ENCODE assay signal across 15 cellular contexts in genomic region chr17:44212507-44213402, GRCh38. TPM values are rescaled to one million over a fixed set of nuclear protein-coding genes. Genes with fewer than 3 reads are reported as not detected.
DNase-seq lines count a peak whose midpoint lies in the region; ATAC-seq and TF ChIP-seq lines count a peak whose summit lies in the region.
"Had no signal": no experiment of that assay in that cellular context is flagged by ENCODE, and none has a peak within 500 bp of the region (broad histone marks: within the 10 kb centered on the region; RNA-seq: fewer than 3 reads in every experiment).

No MANE protein-coding gene starts in this region.

- TF ChIP-seq CTCF in activated CD8-positive, alpha-beta T cell treated with anti-CD3 and anti-CD28 coated beads for 36 hours (IDR thresholded peaks at IDR 0.05), result no peak
- TF ChIP-seq CTCF in MM.1S (IDR thresholded peaks at IDR 0.05; ENCODE audit: low read length), result no peak

- no peak for DNase-seq in activated T-cell treated with anti-CD3 and anti-CD28 coated beads, Interleukin-2, amount 50 U/mL, for 24 hours
- no peak for DNase-seq in activated T-cell treated with anti-CD3 and anti-CD28 coated beads, Interleukin-2, amount 50 U/mL, for 48 hours
- no peak for DNase-seq in activated CD8-positive, alpha-beta T cell treated with anti-CD3 and anti-CD28 coated beads for 36 hours
- DNase-seq in neuronal stem cell (ENCODE audit: low spot score) (no peak), MM.1S (no peak), anterior cingulate cortex (lab: John Stamatoyannopoulos, UW) (no peak)
- DNase-seq: activated CD4-positive, CD25-positive, alpha-beta regulatory T cell treated with anti-CD3 and anti-CD28 coated beads, Interleukin-2, amount 50 U/mL, for 72 hours; NCI-H1436; NCI-H526 treated with DMSO at 0.1 percent for 48 hours; SIG-M5; stimulated activated CD4-positive, alpha-beta T cell treated with anti-CD3 and anti-CD28 coated beads, Interleukin-1b, Interleukin-23, amount 100 ng/mL, for 48 hours had no signal

- H2BK120ac ChIP-seq in neuronal stem cell (ENCODE audit: low read depth, low read length), result no peak overlapping the region

- peaks cover 41% of the 10 kb centered on the region for H3K79me2 ChIP-seq in MM.1S (ENCODE audit: low read length)

- no peak overlapping the region for H4K91ac ChIP-seq in neuronal stem cell (ENCODE audit: low read depth, low read length, poor library complexity)

- H3K36me3 Mint-ChIP-seq in activated T-cell treated with anti-CD3 and anti-CD28 coated beads, Interleukin-2, amount 50 U/mL, for 24 hours (ENCODE audit: low read depth), result peaks cover 92% of the 10 kb centered on the region
- H3K36me3 Mint-ChIP-seq in activated CD8-positive, alpha-beta T cell treated with anti-CD3 and anti-CD28 coated beads for 36 hours (ENCODE audit: low read depth), result peaks cover 79% of the 10 kb centered on the region

- H2BK5ac ChIP-seq in neuronal stem cell (ENCODE audit: low read length), result no peak overlapping the region

- peaks cover 11% of the 10 kb centered on the region for H3K79me1 ChIP-seq in neuronal stem cell (ENCODE audit: low read depth, low read length)

- CTCF ChIA-PET in activated CD8-positive, alpha-beta T cell treated with anti-CD3 and anti-CD28 coated beads for 36 hours (lab: Charles Lee), result interaction anchor here (1.0 to 3.8 kb wide), 2 partner anchors 8 to 11 kb away, joined by 3 to 38 read pairs; no protein-coding TSS in a partner anchor

- no peaks in the 10 kb centered on the region for H3K9me2 ChIP-seq in MM.1S (replicated peaks; ENCODE audit: insufficient read depth, low read length)

- peaks cover 82% of the 10 kb centered on the region for H3K4me1 Mint-ChIP-seq in activated T-cell treated with anti-CD3 and anti-CD28 coated beads, Interleukin-2, amount 50 U/mL, for 24 hours (ENCODE audit: low read depth)
- H3K4me1 Mint-ChIP-seq in activated CD8-positive, alpha-beta T cell treated with anti-CD3 and anti-CD28 coated beads for 36 hours (ENCODE audit: low read depth), result peaks cover 74% of the 10 kb centered on the region

- H3K9me3 Mint-ChIP-seq in activated T-cell treated with anti-CD3 and anti-CD28 coated beads, Interleukin-2, amount 50 U/mL, for 24 hours, result no peaks in the 10 kb centered on the region
- H3K9me3 Mint-ChIP-seq in activated CD8-positive, alpha-beta T cell treated with anti-CD3 and anti-CD28 coated beads for 36 hours, result no peaks in the 10 kb centered on the region

- H3F3A ChIP-seq in MM.1S (ENCODE audit: insufficient read depth, low read length), result peaks cover 20% of the 10 kb centered on the region; the same call in 1 of the 2 replicates

- peak overlapping the region; percentile 96 for H3K27ac Mint-ChIP-seq in activated T-cell treated with anti-CD3 and anti-CD28 coated beads, Interleukin-2, amount 50 U/mL, for 24 hours
- H3K27ac Mint-ChIP-seq in activated CD8-positive, alpha-beta T cell treated with anti-CD3 and anti-CD28 coated beads for 36 hours, result peak overlapping the region; percentile 98

- H2AK5ac ChIP-seq in neuronal stem cell (ENCODE audit: low read depth, low read length), result no peak overlapping the region

- no peak overlapping the region for H3K4ac ChIP-seq in neuronal stem cell (ENCODE audit: low read length)

- H3K27me3 ChIP-seq in neuronal stem cell (ENCODE audit: control insufficient read depth in 3 of 3, insufficient read depth in 3 of 3, low read depth in 1 of 3, low read length in 3 of 3) (no peaks in the 10 kb centered on the region), MM.1S (replicated peaks; ENCODE audit: insufficient read depth, low read length) (no peaks in the 10 kb centered on the region)

- H3K4me3 ChIP-seq in neuronal stem cell (ENCODE audit: low read length in 2 of 2), result no peak overlapping the region
- H3K4me3 ChIP-seq in MM.1S (ENCODE audit: low read length), result no peak overlapping the region
- H3K4me3 ChIP-seq: coronary artery, prostate gland had no signal

- no peak overlapping the region for H4K8ac ChIP-seq in neuronal stem cell (ENCODE audit: low read depth, low read length)

- H2BK15ac ChIP-seq in neuronal stem cell (ENCODE audit: low read length), result no peak overlapping the region

- ATAC-seq in activated CD8-positive, alpha-beta T cell treated with anti-CD3 and anti-CD28 coated beads for 36 hours, result no peak

- WGBS in neuronal stem cell (ENCODE audit: extremely low coverage in 2 of 2, insufficient read length in 2 of 2, insufficient replicate concordance in 1 of 2), 2 donors, result no CpG with 5 or more reads among the region's 31 CpGs

- peak overlapping the region; percentile 61 for H3K23ac ChIP-seq in neuronal stem cell (ENCODE audit: low read depth, low read length, poor library complexity)

- H2AFZ ChIP-seq in neuronal stem cell (ENCODE audit: low read length) (no peak overlapping the region), MM.1S (ENCODE audit: low read length) (no peak overlapping the region)

- intact Hi-C loops in activated CD8-positive, alpha-beta T cell treated with anti-CD3 and anti-CD28 coated beads for 36 hours (cut with micrococcal nuclease), result no loop called here

- H3K4me1 ChIP-seq in neuronal stem cell (ENCODE audit: control insufficient read depth in 2 of 2, insufficient read depth in 1 of 2, low read depth in 1 of 2, low read length in 2 of 2), result peaks cover 4 to 5% of the 10 kb centered on the region in 2 donors
- H3K4me1 ChIP-seq in MM.1S (ENCODE audit: low read length), result peaks cover 36% of the 10 kb centered on the region
- H3K4me1 ChIP-seq: prostate gland had no signal

- H3K36me3 ChIP-seq in neuronal stem cell (replicated peaks in 1 of 2; ENCODE audit: control insufficient read depth in 2 of 2, insufficient read depth in 2 of 2, low read length in 2 of 2) (peaks cover 57 to 97% of the 10 kb centered on the region in 2 donors), MM.1S (replicated peaks; ENCODE audit: insufficient read depth, low read length) (peaks cover 14% of the 10 kb centered on the region)

- H3K4me2 ChIP-seq in neuronal stem cell (ENCODE audit: insufficient read depth, low read length, poor library complexity, severe bottlenecking), result no peak overlapping the region
- H3K4me2 ChIP-seq in MM.1S (ENCODE audit: low read depth, low read length), result no peak overlapping the region

- H3K9me3 ChIP-seq in neuronal stem cell (replicated peaks in 1 of 2; ENCODE audit: control insufficient read depth in 2 of 2, insufficient read depth in 1 of 2, low read depth in 1 of 2, low read length in 2 of 2) (peaks cover 0 to 1% of the 10 kb centered on the region in 2 donors), MM.1S (replicated peaks; ENCODE audit: insufficient read depth, low read length) (no peaks in the 10 kb centered on the region)
- H3K9me3 ChIP-seq: prostate gland had no signal

- POLR2A ChIA-PET in activated CD8-positive, alpha-beta T cell treated with anti-CD3 and anti-CD28 coated beads for 36 hours (lab: Charles Lee), result interaction anchor here (1.1 to 4.5 kb wide), 8 partner anchors 8 to 119 kb away, joined by 3 to 50 read pairs (median 9); partner anchors contain the start of gene UBTF

- peak overlapping the region; percentile 65 for H3K9ac ChIP-seq in neuronal stem cell (ENCODE audit: low read depth, low read length, poor library complexity)
- H3K9ac ChIP-seq in MM.1S (ENCODE audit: low read length), result no peak overlapping the region

- H3K4me3 Mint-ChIP-seq in activated T-cell treated with anti-CD3 and anti-CD28 coated beads, Interleukin-2, amount 50 U/mL, for 24 hours, result peak overlapping the region; percentile 1
- H3K4me3 Mint-ChIP-seq in activated CD8-positive, alpha-beta T cell treated with anti-CD3 and anti-CD28 coated beads for 36 hours, result no peak overlapping the region

- H3K27ac ChIP-seq in neuronal stem cell (replicated peaks; ENCODE audit: low read length) (no peak overlapping the region), MM.1S (ENCODE audit: low read length) (no peak overlapping the region)
- H3K27ac ChIP-seq: coronary artery, prostate gland had no signal

- H3K18ac ChIP-seq in neuronal stem cell (ENCODE audit: low read length), result no peak overlapping the region

- no peaks in the 10 kb centered on the region for H3K27me3 Mint-ChIP-seq in activated T-cell treated with anti-CD3 and anti-CD28 coated beads, Interleukin-2, amount 50 U/mL, for 24 hours
- H3K27me3 Mint-ChIP-seq in activated CD8-positive, alpha-beta T cell treated with anti-CD3 and anti-CD28 coated beads for 36 hours, result no peaks in the 10 kb centered on the region

- no peaks in the 10 kb centered on the region for H4K20me1 ChIP-seq in MM.1S (ENCODE audit: insufficient read depth, low read length)

- no peak overlapping the region for H3K14ac ChIP-seq in neuronal stem cell (ENCODE audit: low read length)

- no peak overlapping the region for H2BK12ac ChIP-seq in neuronal stem cell (ENCODE audit: low read length)

RNA-seq across cellular contexts. Expression of gene UBTF, which starts 6.7 kb away (rescaled TPM):
- 100 to 1,000 TPM; 129 to 135 TPM for total RNA-seq in activated CD8-positive, alpha-beta T cell treated with anti-CD3 and anti-CD28 coated beads for 36 hours
- 26.7 TPM for polyA plus RNA-seq in neuronal stem cell (2013, experiment 1 of 2)
- polyA plus RNA-seq in neuronal stem cell (2013, experiment 2 of 2), result 27.4 TPM

RNA-seq across cellular contexts. Expression of gene ATXN7L3, which starts 13.1 kb away (rescaled TPM):
- 10 to 100 TPM; 58.1 to 62.3 TPM for total RNA-seq in activated CD8-positive, alpha-beta T cell treated with anti-CD3 and anti-CD28 coated beads for 36 hours
- polyA plus RNA-seq in neuronal stem cell (2013, experiment 1 of 2), result 45.0 TPM
- 44.5 TPM for polyA plus RNA-seq in neuronal stem cell (2013, experiment 2 of 2)

RNA-seq across cellular contexts. Expression of gene TMUB2, which starts 26.0 kb away (rescaled TPM):
- total RNA-seq in activated CD8-positive, alpha-beta T cell treated with anti-CD3 and anti-CD28 coated beads for 36 hours, result 10 to 100 TPM; 17.5 TPM
- 22.0 TPM for polyA plus RNA-seq in neuronal stem cell (2013, experiment 1 of 2)
- polyA plus RNA-seq in neuronal stem cell (2013, experiment 2 of 2), result 22.0 TPM

RNA-seq across cellular contexts. Expression of gene ASB16, which starts 42.3 kb away (rescaled TPM):
- under 1 TPM; 0.18 to 0.27 TPM for total RNA-seq in activated CD8-positive, alpha-beta T cell treated with anti-CD3 and anti-CD28 coated beads for 36 hours
- 0.13 TPM for polyA plus RNA-seq in neuronal stem cell (2013, experiment 1 of 2)
- 0.07 TPM for polyA plus RNA-seq in neuronal stem cell (2013, experiment 2 of 2)
- total RNA-seq: mesenteric fat pad had no signal
- polyA plus RNA-seq: fibroblast of lung had no signal

RNA-seq across cellular contexts. Expression of gene SLC4A1, which starts 55.2 kb away (rescaled TPM):
- not detected for total RNA-seq in activated CD8-positive, alpha-beta T cell treated with anti-CD3 and anti-CD28 coated beads for 36 hours
- 0.03 TPM for polyA plus RNA-seq in neuronal stem cell (2013, experiment 1 of 2)
- not detected for polyA plus RNA-seq in neuronal stem cell (2013, experiment 2 of 2)
- total RNA-seq: fibroblast of lung had no signal
- polyA plus RNA-seq: fibroblast of lung had no signal
